Comparison of ENCODE assay signal across 1 cellular context in genomic region chr2:105438104-105438929, GRCh38.
A peak's percentile ranks its signal among the peaks of the same experiment; 100 is the strongest.
TF ChIP-seq lines count a peak whose summit lies in the region.

No MANE protein-coding gene starts in this region.

TF ChIP-seq in SK-N-SH, 30 proteins besides CTCF, POLR2A, EP300 and RAD21 (continued from another document):
- no peak for TF ChIP-seq REST (IDR thresholded peaks at IDR 0.05; ENCODE audit: low read depth, low read length)
- peak; percentile 48 for TF ChIP-seq POLR2AphosphoS5 (IDR thresholded peaks at IDR 0.05; ENCODE audit: low read depth, low read length)
- TF ChIP-seq ELF1 (IDR thresholded peaks at IDR 0.05), result no peak
- peak; percentile 83 for TF ChIP-seq TCF12 (IDR thresholded peaks at IDR 0.05)
- TF ChIP-seq PBX3 (IDR thresholded peaks at IDR 0.05), result peak; percentile 53; the same call in 1 of the 2 replicates
- no peak; the same call in 1 of the 2 replicates for TF ChIP-seq USF2 (IDR thresholded peaks at IDR 0.05; ENCODE audit: borderline replicate concordance, low read depth, low read length)
- no peak for TF ChIP-seq ZBTB33 (IDR thresholded peaks at IDR 0.05; ENCODE audit: borderline replicate concordance, low read depth)
- no peak for TF ChIP-seq SMC3 (IDR thresholded peaks at IDR 0.05; ENCODE audit: low read depth, low read length)
- no peak for TF ChIP-seq EZH2phosphoT487 (IDR thresholded peaks at IDR 0.05; ENCODE audit: borderline replicate concordance, low read depth)
